ENCODE assay signal across 1 cellular context in the genomic region with DNA sequence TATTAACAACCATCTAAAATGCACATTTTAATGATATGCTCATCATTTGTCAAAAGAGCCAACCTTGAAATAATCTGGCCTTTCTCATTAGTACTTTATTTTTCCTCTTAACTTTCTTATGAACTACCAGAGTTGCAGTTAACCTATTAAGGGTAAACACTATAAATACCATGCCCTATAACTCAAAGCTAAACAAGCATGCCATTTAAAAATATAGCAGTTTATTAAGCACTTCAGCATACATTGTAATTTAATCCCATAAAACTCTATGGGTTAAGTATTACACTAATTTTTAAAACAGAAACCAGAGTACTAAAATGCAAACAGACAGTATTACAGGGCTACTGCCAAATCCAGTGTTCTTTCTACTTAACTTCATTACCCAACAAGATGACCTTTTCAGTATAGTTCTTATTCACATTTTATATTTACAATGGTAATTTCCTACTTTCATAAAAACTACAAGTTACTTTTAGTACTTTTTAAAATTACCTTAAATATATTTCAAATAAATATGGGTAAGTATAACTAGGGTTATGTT.
TF ChIP-seq lines count a peak whose summit lies in the region.

No MANE protein-coding gene starts in this region.

TF ChIP-seq in SK-N-SH treated with all-trans-retinoic acid at 6 μM for 48 hours, 23 proteins besides CTCF, POLR2A, EP300 and RAD21 (continued from another document):
- TF ChIP-seq, protein P1, sequence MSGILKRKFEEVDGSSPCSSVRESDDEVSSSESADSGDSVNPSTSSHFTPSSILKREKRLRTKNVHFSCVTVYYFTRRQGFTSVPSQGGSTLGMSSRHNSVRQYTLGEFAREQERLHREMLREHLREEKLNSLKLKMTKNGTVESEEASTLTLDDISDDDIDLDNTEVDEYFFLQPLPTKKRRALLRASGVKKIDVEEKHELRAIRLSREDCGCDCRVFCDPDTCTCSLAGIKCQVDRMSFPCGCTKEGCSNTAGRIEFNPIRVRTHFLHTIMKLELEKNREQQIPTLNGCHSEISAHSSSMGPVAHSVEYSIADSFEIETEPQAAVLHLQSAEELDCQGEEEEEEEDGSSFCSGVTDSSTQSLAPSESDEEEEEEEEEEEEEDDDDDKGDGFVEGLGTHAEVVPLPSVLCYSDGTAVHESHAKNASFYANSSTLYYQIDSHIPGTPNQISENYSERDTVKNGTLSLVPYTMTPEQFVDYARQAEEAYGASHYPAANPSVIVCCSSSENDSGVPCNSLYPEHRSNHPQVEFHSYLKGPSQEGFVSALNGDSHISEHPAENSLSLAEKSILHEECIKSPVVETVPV (CRISPR knock-in tag; IDR thresholded peaks at IDR 0.05), result no peak
- TF ChIP-seq BACH2 (CRISPR knock-in tag; IDR thresholded peaks at IDR 0.05; ENCODE audit: borderline replicate concordance), result no peak
- no peak for TF ChIP-seq ZNF8 (CRISPR knock-in tag; IDR thresholded peaks at IDR 0.05)
- TF ChIP-seq TCF4 (CRISPR knock-in tag; IDR thresholded peaks at IDR 0.05; ENCODE audit: borderline replicate concordance), result no peak
- no peak for TF ChIP-seq ZNF70 (CRISPR knock-in tag; IDR thresholded peaks at IDR 0.05)
- TF ChIP-seq TOX (CRISPR knock-in tag; IDR thresholded peaks at IDR 0.05; ENCODE audit: borderline replicate concordance), result no peak
- TF ChIP-seq PPARA (CRISPR knock-in tag; IDR thresholded peaks at IDR 0.05; ENCODE audit: borderline replicate concordance), result no peak
- no peak for TF ChIP-seq CSDC2 (CRISPR knock-in tag; IDR thresholded peaks at IDR 0.05)
- no peak for TF ChIP-seq RARB (CRISPR knock-in tag; IDR thresholded peaks at IDR 0.05)
- TF ChIP-seq, protein P2, sequence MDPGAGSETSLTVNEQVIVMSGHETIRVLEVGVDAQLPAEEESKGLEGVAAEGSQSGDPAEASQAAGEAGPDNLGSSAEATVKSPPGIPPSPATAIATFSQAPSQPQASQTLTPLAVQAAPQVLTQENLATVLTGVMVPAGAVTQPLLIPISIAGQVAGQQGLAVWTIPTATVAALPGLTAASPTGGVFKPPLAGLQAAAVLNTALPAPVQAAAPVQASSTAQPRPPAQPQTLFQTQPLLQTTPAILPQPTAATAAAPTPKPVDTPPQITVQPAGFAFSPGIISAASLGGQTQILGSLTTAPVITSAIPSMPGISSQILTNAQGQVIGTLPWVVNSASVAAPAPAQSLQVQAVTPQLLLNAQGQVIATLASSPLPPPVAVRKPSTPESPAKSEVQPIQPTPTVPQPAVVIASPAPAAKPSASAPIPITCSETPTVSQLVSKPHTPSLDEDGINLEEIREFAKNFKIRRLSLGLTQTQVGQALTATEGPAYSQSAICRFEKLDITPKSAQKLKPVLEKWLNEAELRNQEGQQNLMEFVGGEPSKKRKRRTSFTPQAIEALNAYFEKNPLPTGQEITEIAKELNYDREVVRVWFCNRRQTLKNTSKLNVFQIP (CRISPR knock-in tag; IDR thresholded peaks at IDR 0.05; ENCODE audit: borderline replicate concordance, low read depth), result no peak
